11 cellular contexts compared by ENCODE assay signal in genomic region chr20:35735828-35736470, GRCh38. TPM values are rescaled to one million over a fixed set of nuclear protein-coding genes. Genes with fewer than 3 reads are reported as not detected.
DNase-seq lines count a peak whose midpoint lies in the region; ATAC-seq and TF ChIP-seq lines count a peak whose summit lies in the region.
"Had no signal": no experiment of that assay in that cellular context is flagged by ENCODE, and none has a peak within 500 bp of the region (broad histone marks: within the 10 kb centered on the region; RNA-seq: fewer than 3 reads in every experiment).

No MANE protein-coding gene starts in this region.

- peak overlapping the region; percentile 39 for H3K4me2 ChIP-seq in GM23248 (ENCODE audit: unreplicated experiment)

- H3K9me2 ChIP-seq in GM23248 (ENCODE audit: insufficient read depth): no peaks in the 10 kb centered on the region

- no peak for TF ChIP-seq CTCF in lower lobe of right lung (IDR thresholded peaks at IDR 0.05)

- H3K27ac ChIP-seq in ACC112 (ENCODE audit: low read depth, low read length) (peak overlapping the region; percentile 6; the same call in 1 of the 2 replicates), GM23248 (peak overlapping the region; percentile 38), lower lobe of right lung (no peak overlapping the region)

- H3K36me3 ChIP-seq in ACC112 (ENCODE audit: insufficient read depth, low read length) (peaks cover 79% of the 10 kb centered on the region), GM23248 (ENCODE audit: low read depth) (peaks cover 92% of the 10 kb centered on the region), adipocyte (ENCODE audit: control insufficient read depth, insufficient read depth, low read length, severe bottlenecking) (peaks cover 97% of the 10 kb centered on the region), lower lobe of right lung (peaks cover 99% of the 10 kb centered on the region)

- CTCF ChIA-PET in HEK293T (lab: Yijun Ruan, JAX): no interaction called here

- intact Hi-C loops in lower lobe of right lung (cut with DNase I): no loop called here

- no peak overlapping the region for H2AFZ ChIP-seq in ACC112 (ENCODE audit: low read length, unreplicated experiment)
- H2AFZ ChIP-seq in GM23248: no peak overlapping the region

- H3K9ac ChIP-seq in GM23248 (peak overlapping the region; percentile 46), adipocyte (ENCODE audit: low read length) (peak overlapping the region; percentile 39)

- H3K9me3 ChIP-seq in GM23248 (ENCODE audit: low read depth) (no peaks in the 10 kb centered on the region), adipocyte (ENCODE audit: control insufficient read depth, low read length) (no peaks in the 10 kb centered on the region), lower lobe of right lung (no peaks in the 10 kb centered on the region)

- H4K20me1 ChIP-seq in GM23248 (ENCODE audit: insufficient read depth): peaks cover 61% of the 10 kb centered on the region

- in situ Hi-C loops in GM23248 (cut with MboI): no loop called here

- H3F3A ChIP-seq in GM23248 (ENCODE audit: insufficient read depth): peaks cover 70% of the 10 kb centered on the region

- no peak for ATAC-seq in lower lobe of right lung

- peak overlapping the region; percentile 33 for H3K4me3 ChIP-seq in ACC112 (ENCODE audit: low read depth, low read length)
- H3K4me3 ChIP-seq in GM23248: peak overlapping the region; percentile 41
- peak overlapping the region; percentile 45 for H3K4me3 ChIP-seq in adipocyte (ENCODE audit: low read length)
- peak overlapping the region; percentile 1 for H3K4me3 ChIP-seq in lower lobe of right lung

- peak; percentile 56 for DNase-seq in GM23248
- DNase-seq in adipocyte (ENCODE audit: low read depth): peak; percentile 56
- no peak for DNase-seq in lower lobe of right lung
- no peak for DNase-seq in HEK293T (ENCODE audit: extremely low spot score)
- DNase-seq in NCI-H1417 (lab: John Stamatoyannopoulos, UW): no peak
- no peak for DNase-seq in DMS153 (lab: John Stamatoyannopoulos, UW)
- DNase-seq in DMS114 treated with DMSO at 0.1 percent for 48 hours (lab: John Stamatoyannopoulos, UW; ENCODE audit: unreplicated experiment): no peak
- DNase-seq: activated B cell treated with CpG ODN at 0.5 μM for 24 hours, amniotic stem cell, NCI-H2081 treated with DMSO at 0.1 percent for 48 hours had no signal

- peaks cover 60% of the 10 kb centered on the region for H3K4me1 ChIP-seq in ACC112 (ENCODE audit: control insufficient read depth, insufficient read depth, low read length, unreplicated experiment)
- H3K4me1 ChIP-seq in GM23248 (ENCODE audit: insufficient read depth): peaks cover 62% of the 10 kb centered on the region
- peaks cover 60% of the 10 kb centered on the region for H3K4me1 ChIP-seq in adipocyte (ENCODE audit: control insufficient read depth, insufficient read depth, low read length)
- peaks cover 85% of the 10 kb centered on the region for H3K4me1 ChIP-seq in lower lobe of right lung

- H3K79me2 ChIP-seq in ACC112 (ENCODE audit: control insufficient read depth, insufficient read depth, low read length, unreplicated experiment) (peaks cover 98% of the 10 kb centered on the region), GM23248 (ENCODE audit: insufficient read depth) (peaks cover 100% of the 10 kb centered on the region)

- POLR2A ChIA-PET in HEK293T (lab: Yijun Ruan, JAX): interaction anchor here (0.7 kb wide), 1 partner anchor 146 kb away, joined by 3 read pairs; no protein-coding TSS in a partner anchor

- 40 to 47% methylated on average over 7 of the region's 7 CpGs for WGBS in GM23248 (ENCODE audit: low coverage in 1 of 2, low lambda C conversion rate in 2 of 2, missing lambda C conversion rate in 2 of 2), 2 experiments

- H3K27me3 ChIP-seq in ACC112 (ENCODE audit: insufficient read depth, low read length) (no peaks in the 10 kb centered on the region), GM23248 (replicated peaks; ENCODE audit: insufficient read depth) (no peaks in the 10 kb centered on the region), adipocyte (replicated peaks; ENCODE audit: control insufficient read depth, insufficient read depth, low read length) (no peaks in the 10 kb centered on the region), lower lobe of right lung (ENCODE audit: low read depth) (no peaks in the 10 kb centered on the region)

TF ChIP-seq in HEK293T, 16 proteins besides CTCF, POLR2A, EP300 and RAD21:
- TF ChIP-seq FOXM1 (IDR thresholded peaks at IDR 0.05; ENCODE audit: borderline replicate concordance): no peak
- no peak for TF ChIP-seq TARDBP (IDR thresholded peaks at IDR 0.05)
- TF ChIP-seq ZNF384 (IDR thresholded peaks at IDR 0.05): no peak
- no peak for TF ChIP-seq ELF4 (IDR thresholded peaks at IDR 0.05)
- no peak for TF ChIP-seq SUZ12 (IDR thresholded peaks at IDR 0.05)
- no peak for TF ChIP-seq FOXA1 (IDR thresholded peaks at IDR 0.05)
- TF ChIP-seq ARNT (IDR thresholded peaks at IDR 0.05): no peak
- TF ChIP-seq PKNOX1 (IDR thresholded peaks at IDR 0.05): no peak
- no peak for TF ChIP-seq NFRKB (IDR thresholded peaks at IDR 0.05)
- no peak for TF ChIP-seq LEF1 (IDR thresholded peaks at IDR 0.05; ENCODE audit: borderline replicate concordance)
- TF ChIP-seq FOXK2 (IDR thresholded peaks at IDR 0.05): no peak
- TF ChIP-seq BHLHE40 (IDR thresholded peaks at IDR 0.05; ENCODE audit: borderline replicate concordance): no peak
- TF ChIP-seq CTBP1 (IDR thresholded peaks at IDR 0.05; ENCODE audit: borderline replicate concordance): no peak
- no peak for TF ChIP-seq L3MBTL2 (conservative IDR thresholded peaks at IDR 0.05)
- TF ChIP-seq SP1 (IDR thresholded peaks at IDR 0.05): no peak
- TF ChIP-seq HDGF (IDR thresholded peaks at IDR 0.05; ENCODE audit: borderline replicate concordance): no peak

RNA-seq across cellular contexts. Expression of gene RBM39, which starts 6.1 kb away (rescaled TPM):
- 247 and 390 TPM in 2 replicates for total RNA-seq in GM23248 (2014; rRNA removed; shearing (Covaris generic))
- 227 and 270 TPM in 2 replicates for polyA plus RNA-seq in GM23248 (2016; fragmentation: Nextera tagmentation; extraction: Ambion mirVana)
- total RNA-seq in lower lobe of right lung: 299 TPM

RNA-seq across cellular contexts. Expression of gene PHF20, which starts 35.9 kb away (rescaled TPM):
- total RNA-seq in GM23248 (2014; rRNA removed; shearing (Covaris generic)): 23.3 and 25.0 TPM in 2 replicates
- 35.4 and 37.4 TPM in 2 replicates for polyA plus RNA-seq in GM23248 (2016; fragmentation: Nextera tagmentation; extraction: Ambion mirVana)
- total RNA-seq in lower lobe of right lung: 47.9 TPM

RNA-seq across cellular contexts. Expression of gene ROMO1, which starts 36.7 kb away (rescaled TPM):
- total RNA-seq in GM23248 (2014; rRNA removed; shearing (Covaris generic)): 148 and 311 TPM in 2 replicates
- polyA plus RNA-seq in GM23248 (2016; fragmentation: Nextera tagmentation; extraction: Ambion mirVana): 525 and 543 TPM in 2 replicates
- total RNA-seq in lower lobe of right lung: 81.7 TPM

RNA-seq across cellular contexts. Expression of gene NFS1, which starts 36.8 kb away (rescaled TPM):
- 35.8 and 56.9 TPM in 2 replicates for total RNA-seq in GM23248 (2014; rRNA removed; shearing (Covaris generic))
- polyA plus RNA-seq in GM23248 (2016; fragmentation: Nextera tagmentation; extraction: Ambion mirVana): 31.5 and 33.3 TPM in 2 replicates
- total RNA-seq in lower lobe of right lung: 22.2 TPM

Comparison
In these comparisons a context has a peak if more than half of its experiments do, and no peak if none do; other contexts are left out.
1. DNase-seq: peak in GM23248 (single experiment) and adipocyte (single experiment); none in lower lobe of right lung (single experiment), HEK293T (single experiment), NCI-H1417 (0 of 3), DMS153 (single experiment) and DMS114 treated with DMSO at 0.1 percent for 48 hours (single experiment).
2. Peak in every context shown above with its lines, with median percentiles within 50 percentile points of each other: H3K4me3 ChIP-seq.